Comparison of ENCODE assay signal across 9 cellular contexts in the genomic region with DNA sequence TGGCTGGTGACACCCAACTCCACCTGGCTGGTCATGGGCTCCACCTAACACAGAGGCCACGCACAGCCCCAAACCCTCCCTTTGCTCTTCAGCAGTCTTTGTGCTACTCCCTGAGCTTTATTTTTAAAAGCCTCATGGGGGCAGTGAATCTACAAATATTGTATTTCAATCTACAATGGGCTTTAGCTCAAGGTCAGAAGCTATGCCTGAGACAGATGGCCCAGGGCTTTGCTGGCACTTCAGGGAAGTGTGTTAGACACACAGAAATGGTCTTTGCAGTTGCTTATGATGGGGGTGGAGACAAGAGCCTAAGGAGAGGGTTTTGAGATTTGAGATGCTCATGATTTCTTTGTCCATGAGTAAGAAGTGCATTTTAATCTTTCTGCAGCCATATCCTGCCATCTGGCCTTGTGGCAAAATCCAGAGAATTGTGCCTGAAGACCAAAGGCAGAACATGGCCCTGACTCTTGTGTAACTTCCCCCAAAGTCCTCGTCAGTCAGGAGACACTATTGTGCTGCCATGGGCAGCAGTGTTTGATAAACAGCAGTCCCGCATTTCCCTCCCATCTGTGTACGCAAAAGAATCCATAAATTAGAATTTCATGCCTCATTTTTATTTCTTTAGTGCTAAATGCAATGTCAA.
A peak's percentile ranks its signal among the peaks of the same experiment; 100 is the strongest.
DNase-seq lines count a peak whose midpoint lies in the region; ATAC-seq and TF ChIP-seq lines count a peak whose summit lies in the region.
"Had no signal": no experiment of that assay in that cellular context is flagged by ENCODE, and none has a peak within 500 bp of the region (broad histone marks: within the 10 kb centered on the region; RNA-seq: fewer than 3 reads in every experiment).

No MANE protein-coding gene starts in this region.

- H3K36me3 ChIP-seq in RWPE2 (ENCODE audit: low read depth): no peaks in the 10 kb centered on the region
- no peaks in the 10 kb centered on the region for H3K36me3 ChIP-seq in gastroesophageal sphincter

- no peaks in the 10 kb centered on the region for H3K9me3 ChIP-seq in RWPE2 (ENCODE audit: severe bottlenecking)
- H3K9me3 ChIP-seq in gastroesophageal sphincter: no peaks in the 10 kb centered on the region

- TF ChIP-seq EP300 in gastroesophageal sphincter (IDR thresholded peaks at IDR 0.05): no peak

- no peak for TF ChIP-seq POLR2A in gastroesophageal sphincter (IDR thresholded peaks at IDR 0.05)

- H3K4me3 ChIP-seq in RWPE2 (ENCODE audit: severe bottlenecking): no peak overlapping the region
- H3K4me3 ChIP-seq in gastroesophageal sphincter: no peak overlapping the region

- H3K27me3 ChIP-seq in RWPE2 (ENCODE audit: insufficient read depth, poor library complexity, severe bottlenecking) (no peaks in the 10 kb centered on the region), gastroesophageal sphincter (no peaks in the 10 kb centered on the region)

- H3K27ac ChIP-seq in RWPE2 (ENCODE audit: poor library complexity, severe bottlenecking) (no peak overlapping the region), gastroesophageal sphincter (no peak overlapping the region)

- H3K4me1 ChIP-seq in RWPE2 (ENCODE audit: insufficient read depth, poor library complexity, severe bottlenecking) (no peaks in the 10 kb centered on the region), gastroesophageal sphincter (peaks cover 9 to 27% (median 10%) of the 10 kb centered on the region in 3 donors)

- intact Hi-C loops in Right ventricle myocardium superior (cut with DNase I) (no loop called here), cardiac septum (cut with DNase I) (loop anchor here (1.0 kb wide), 2 partner anchors 34 to 512 kb away; no protein-coding TSS in a partner anchor)

- peak; percentile 29 for ATAC-seq in Right ventricle myocardium superior (ENCODE audit: poor library complexity)
- ATAC-seq in RWPE2 (ENCODE audit: low read depth): peak; percentile 42; the same call in 1 of the 3 replicates
- ATAC-seq in gastroesophageal sphincter: no peak
- no peak for ATAC-seq in GM18907 (IDR thresholded peaks at IDR 0.05; ENCODE audit: unreplicated experiment)

- in situ Hi-C loops in KBM-7 (cut with MboI; ENCODE audit: low pct_unique_long_range_greater_than_20kb, low sequenced_read_pairs): no loop called here

- DNase-seq in Right ventricle myocardium superior (no peak), cardiac septum (ENCODE audit: low spot score) (no peak), RWPE2 (ENCODE audit: low spot score) (no peak), KBM-7 (no peak)
- no peak for DNase-seq in stimulated activated CD4-positive, alpha-beta T cell treated with anti-CD3 and anti-CD28 coated beads, Interleukin-1b, Interleukin-23, amount 100 ng/mL, for 48 hours
- DNase-seq in effector CD4-positive, alpha-beta T cell: no peak
- DNase-seq: activated T-cell treated with anti-CD3 and anti-CD28 coated beads, Interleukin-2, amount 50 U/mL, for 48 hours had no signal

- TF ChIP-seq CTCF in RWPE2 (IDR thresholded peaks at IDR 0.05; ENCODE audit: poor library complexity, severe bottlenecking) (peak; percentile 38), gastroesophageal sphincter (IDR thresholded peaks at IDR 0.05) (peak in 3 of 4 experiments; percentile 29 to 44 (median 37))

- 87 to 90% methylated on average over 3 to 4 of the region's 4 CpGs for WGBS in gastroesophageal sphincter (ENCODE audit: low coverage in 1 of 2), 2 donors

Comparison
In these comparisons a context has a peak if more than half of its experiments do, and no peak if none do; other contexts are left out.
1. ATAC-seq: peak in Right ventricle myocardium superior (single experiment) and RWPE2 (single experiment); none in gastroesophageal sphincter (single experiment) and GM18907 (single experiment).